ENCODE assay signal across 9 cellular contexts in the genomic region with DNA sequence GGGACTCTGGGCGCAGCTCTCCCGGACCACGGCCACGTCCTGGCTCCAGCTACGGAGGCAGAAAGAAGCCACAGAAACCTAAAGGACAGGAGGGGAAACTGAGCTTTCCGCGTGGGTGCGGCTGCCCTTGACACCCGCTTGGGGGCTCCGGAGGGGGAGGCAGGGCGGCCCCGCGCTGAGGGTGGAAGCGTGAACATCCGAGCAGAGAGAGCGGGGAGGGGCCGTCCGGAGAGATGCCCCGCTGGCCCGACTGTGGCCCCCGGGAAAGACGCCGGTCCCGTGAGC.
A peak's percentile ranks its signal among the peaks of the same experiment; 100 is the strongest.
DNase-seq lines count a peak whose midpoint lies in the region; ATAC-seq and TF ChIP-seq lines count a peak whose summit lies in the region.
"Had no signal": no experiment of that assay in that cellular context is flagged by ENCODE, and none has a peak within 500 bp of the region (broad histone marks: within the 10 kb centered on the region; RNA-seq: fewer than 3 reads in every experiment).

No MANE protein-coding gene starts in this region.

- no peak for ATAC-seq in activated naive CD4-positive, alpha-beta T cell treated with anti-CD3 and anti-CD28 coated beads, Interleukin-2, amount 50 U/mL, for 72 hours
- ATAC-seq in upper lobe of left lung (ENCODE audit: low FRiP score in 2 of 2) (no peak), HG02610 (IDR thresholded peaks at IDR 0.05; ENCODE audit: unreplicated experiment) (no peak), GM19395 (IDR thresholded peaks at IDR 0.05; ENCODE audit: unreplicated experiment) (no peak), HG03521 (IDR thresholded peaks at IDR 0.05; ENCODE audit: unreplicated experiment) (no peak)

- in situ Hi-C loops in brain microvascular endothelial cell (cut with HindIII; ENCODE audit: low pct_ligation_motif_present, low sequenced_read_pairs) = no loop called here

- H3K4me1 Mint-ChIP-seq in activated naive CD4-positive, alpha-beta T cell treated with anti-CD3 and anti-CD28 coated beads, Interleukin-2, amount 50 U/mL, for 24 hours = peaks cover 7% of the 10 kb centered on the region

- peak overlapping the region; percentile 65 for H3K4me3 Mint-ChIP-seq in activated naive CD4-positive, alpha-beta T cell treated with anti-CD3 and anti-CD28 coated beads, Interleukin-2, amount 50 U/mL, for 24 hours

- H3K27ac ChIP-seq in brain microvascular endothelial cell (peak overlapping the region; percentile 41), mesodermal cell (ENCODE audit: low read depth, low read length, severe bottlenecking) (no peak overlapping the region), upper lobe of left lung (peak overlapping the region; percentile 73 to 87 (median 85))

- DNase-seq in activated naive CD4-positive, alpha-beta T cell treated with anti-CD3 and anti-CD28 coated beads, Interleukin-2, amount 50 U/mL, for 72 hours (ENCODE audit: low spot score in 2 of 2) = no peak
- no peak for DNase-seq in brain microvascular endothelial cell
- DNase-seq in upper lobe of left lung = no peak
- DNase-seq: NCI-H187 treated with DMSO at 0.1 percent for 48 hours had no signal

- H3K4me1 ChIP-seq in mesodermal cell (ENCODE audit: control insufficient read depth, insufficient read depth, low read length, poor library complexity, severe bottlenecking) (peaks cover 19% of the 10 kb centered on the region), upper lobe of left lung (peaks cover 33 to 45% (median 38%) of the 10 kb centered on the region in 4 donors)

- no peaks in the 10 kb centered on the region for H3K36me3 ChIP-seq in brain microvascular endothelial cell (replicated peaks)
- no peaks in the 10 kb centered on the region for H3K36me3 ChIP-seq in mesodermal cell (ENCODE audit: control insufficient read depth, insufficient read depth, low read length)
- no peaks in the 10 kb centered on the region for H3K36me3 ChIP-seq in upper lobe of left lung

- H3K9me3 ChIP-seq in mesodermal cell (ENCODE audit: control insufficient read depth, low read length) (peaks cover 7% of the 10 kb centered on the region), upper lobe of left lung (no peaks in the 10 kb centered on the region)

- WGBS in mesodermal cell (ENCODE audit: insufficient coverage in 2 of 2), 2 experiments = 2 to 4% methylated on average over 16 to 24 of the region's 24 CpGs
- WGBS in upper lobe of left lung, 2 donors = 1 to 2% methylated on average over 13 to 18 of the region's 24 CpGs

- no peaks in the 10 kb centered on the region for H3K27me3 ChIP-seq in brain microvascular endothelial cell (replicated peaks)
- H3K27me3 ChIP-seq in upper lobe of left lung = peaks cover 0 to 3% (median 0%) of the 10 kb centered on the region in 4 donors

- peaks cover 15% of the 10 kb centered on the region for H3K27me3 Mint-ChIP-seq in activated naive CD4-positive, alpha-beta T cell treated with anti-CD3 and anti-CD28 coated beads, Interleukin-2, amount 50 U/mL, for 24 hours

- TF ChIP-seq CTCF in brain microvascular endothelial cell (IDR thresholded peaks at IDR 0.05; ENCODE audit: low read depth, low read length, missing control alignments) (no peak), upper lobe of left lung (IDR thresholded peaks at IDR 0.05) (no peak)

- TF ChIP-seq POLR2A in upper lobe of left lung (IDR thresholded peaks at IDR 0.05) = peak in 1 of 4 donors; percentile 27

- no peak for TF ChIP-seq EP300 in upper lobe of left lung (IDR thresholded peaks at IDR 0.05)

- H3K27ac Mint-ChIP-seq in activated naive CD4-positive, alpha-beta T cell treated with anti-CD3 and anti-CD28 coated beads, Interleukin-2, amount 50 U/mL, for 24 hours = no peak overlapping the region
- no peak overlapping the region for H3K27ac Mint-ChIP-seq in activated naive CD4-positive, alpha-beta T cell treated with anti-CD3 and anti-CD28 coated beads, Interleukin-2, amount 50 U/mL, for 72 hours

- H3K9me3 Mint-ChIP-seq in activated naive CD4-positive, alpha-beta T cell treated with anti-CD3 and anti-CD28 coated beads, Interleukin-2, amount 50 U/mL, for 24 hours = no peaks in the 10 kb centered on the region
- peaks cover 0 to 4% of the 10 kb centered on the region in 2 donors for H3K9me3 Mint-ChIP-seq in activated naive CD4-positive, alpha-beta T cell treated with anti-CD3 and anti-CD28 coated beads, Interleukin-2, amount 50 U/mL, for 72 hours

- peaks cover 3% of the 10 kb centered on the region for H3K36me3 Mint-ChIP-seq in activated naive CD4-positive, alpha-beta T cell treated with anti-CD3 and anti-CD28 coated beads, Interleukin-2, amount 50 U/mL, for 24 hours
- H3K36me3 Mint-ChIP-seq in activated naive CD4-positive, alpha-beta T cell treated with anti-CD3 and anti-CD28 coated beads, Interleukin-2, amount 50 U/mL, for 72 hours = peaks cover 6 to 8% of the 10 kb centered on the region in 2 donors

- peak overlapping the region; percentile 64 for H3K4me3 ChIP-seq in brain microvascular endothelial cell (ENCODE audit: low read depth, low read length)
- peak overlapping the region; percentile 52 for H3K4me3 ChIP-seq in mesodermal cell (ENCODE audit: extremely low read depth, insufficient read depth, low read length, poor library complexity, severe bottlenecking)
- peak overlapping the region; percentile 45 to 64 (median 56) for H3K4me3 ChIP-seq in upper lobe of left lung
